ENCODE assay signal across 15 cellular contexts in genomic region chr6:18179770-18180393, GRCh38. TPM values are rescaled to one million over a fixed set of nuclear protein-coding genes. Genes with fewer than 3 reads are reported as not detected.
DNase-seq lines count a peak whose midpoint lies in the region; ATAC-seq and TF ChIP-seq lines count a peak whose summit lies in the region.
"Had no signal": no experiment of that assay in that cellular context is flagged by ENCODE, and none has a peak within 500 bp of the region (broad histone marks: within the 10 kb centered on the region; RNA-seq: fewer than 3 reads in every experiment).

No MANE protein-coding gene starts in this region.

- H3K27me3 ChIP-seq in right atrium auricular region (no peaks in the 10 kb centered on the region), colonic mucosa (no peaks in the 10 kb centered on the region), upper lobe of left lung (no peaks in the 10 kb centered on the region)

- WGBS in upper lobe of left lung, 2 donors: 66 to 76% methylated on average over 5 of the region's 5 CpGs

- no peak for TF ChIP-seq EP300 in upper lobe of left lung (IDR thresholded peaks at IDR 0.05)

- no peak for TF ChIP-seq CTCF in right atrium auricular region (IDR thresholded peaks at IDR 0.05)
- no peak for TF ChIP-seq CTCF in colonic mucosa (IDR thresholded peaks at IDR 0.05)
- no peak for TF ChIP-seq CTCF in upper lobe of left lung (IDR thresholded peaks at IDR 0.05)

- intact Hi-C loops in Right ventricle myocardium inferior (cut with DNase I): no loop called here
- intact Hi-C loops in colonic mucosa (cut with DNase I): no loop called here

- H3K9me3 ChIP-seq in right atrium auricular region (no peaks in the 10 kb centered on the region), colonic mucosa (no peaks in the 10 kb centered on the region), upper lobe of left lung (no peaks in the 10 kb centered on the region)

- peak overlapping the region in 1 of 2 donors; percentile 19 for H3K9ac ChIP-seq in colonic mucosa (ENCODE audit: low read depth in 2 of 2, low read length in 2 of 2)

- H3K4me3 ChIP-seq in right atrium auricular region (no peak overlapping the region), colonic mucosa (no peak overlapping the region), upper lobe of left lung (no peak overlapping the region)

- no peaks in the 10 kb centered on the region for H3K36me3 ChIP-seq in right atrium auricular region
- no peaks in the 10 kb centered on the region for H3K36me3 ChIP-seq in colonic mucosa
- H3K36me3 ChIP-seq in upper lobe of left lung: peaks cover 0 to 8% (median 0%) of the 10 kb centered on the region in 4 donors

- H3K27ac ChIP-seq in right atrium auricular region (no peak overlapping the region), colonic mucosa (peak overlapping the region; percentile 64), upper lobe of left lung (no peak overlapping the region)
- H3K27ac ChIP-seq: C4-2B had no signal

- TF ChIP-seq POLR2A in upper lobe of left lung (IDR thresholded peaks at IDR 0.05): no peak

- ATAC-seq in Right ventricle myocardium inferior (peak; percentile 69), upper lobe of left lung (ENCODE audit: low FRiP score in 2 of 2) (peak; percentile 57 to 87), GM21367 (IDR thresholded peaks at IDR 0.05; ENCODE audit: unreplicated experiment) (no peak)

- no peak for DNase-seq in Right ventricle myocardium inferior (ENCODE audit: missing footprints)
- DNase-seq in right atrium auricular region (ENCODE audit: low spot score): no peak
- DNase-seq in colonic mucosa: peak; percentile 50
- DNase-seq in midbrain (lab: John Stamatoyannopoulos, UW): peak; percentile 20
- peak in 1 of 2 donors; percentile 53 for DNase-seq in upper lobe of left lung
- DNase-seq in NCI-H774 (lab: John Stamatoyannopoulos, UW): no peak
- DNase-seq in NK-92 (lab: John Stamatoyannopoulos, UW; ENCODE audit: unreplicated experiment): no peak
- DNase-seq: activated gamma-delta T cell, cerebellar nuclear complex, hippocampal formation, kidney, NCI-H1092, NCI-H526 treated with DMSO at 0.1 percent for 48 hours had no signal

- no peaks in the 10 kb centered on the region for H3K4me1 ChIP-seq in right atrium auricular region
- H3K4me1 ChIP-seq in colonic mucosa: no peaks in the 10 kb centered on the region
- H3K4me1 ChIP-seq in upper lobe of left lung: peaks cover 0 to 2% (median 0%) of the 10 kb centered on the region in 4 donors

RNA-seq across cellular contexts. Expression of gene KDM1B, which starts 24.7 kb away (rescaled TPM):
- total RNA-seq in Right ventricle myocardium inferior: 13.0 TPM
- 10 to 100 TPM in 1 of 2 donors, 1 to 10 TPM in 1; 8.7 to 15.5 TPM for total RNA-seq in right atrium auricular region
- 10 to 100 TPM; 28.4 to 43.5 TPM for total RNA-seq in colonic mucosa
- total RNA-seq in upper lobe of left lung: 10 to 100 TPM; 13.0 to 29.0 (median 22.0) TPM

RNA-seq across cellular contexts. Expression of gene TPMT, which starts 25.0 kb away (rescaled TPM):
- total RNA-seq in Right ventricle myocardium inferior: 12.0 TPM
- 10 to 100 TPM in 1 of 2 donors, 1 to 10 TPM in 1; 9.0 to 18.4 TPM for total RNA-seq in right atrium auricular region
- 10 to 100 TPM; 51.1 to 52.5 TPM for total RNA-seq in colonic mucosa
- 10 to 100 TPM in 4 of 6 donors, 1 to 10 TPM in 2; 5.2 to 12.2 (median 10.7) TPM for total RNA-seq in upper lobe of left lung

RNA-seq across cellular contexts. Expression of gene NHLRC1, which starts 57.4 kb away (rescaled TPM):
- 1.2 TPM for total RNA-seq in Right ventricle myocardium inferior
- 1 to 10 TPM; 1.8 to 2.4 TPM for total RNA-seq in right atrium auricular region
- total RNA-seq in colonic mucosa: 1 to 10 TPM; 1.6 to 2.5 TPM
- total RNA-seq in upper lobe of left lung: 1 to 10 TPM in 4 of 6 donors, not detected in 2; 1.9 to 4.1 (median 3.0) TPM

Comparison
In these comparisons a context has a peak if more than half of its experiments do, and no peak if none do; other contexts are left out.
1. DNase-seq: peak in colonic mucosa (single experiment) and midbrain (single experiment); none in Right ventricle myocardium inferior (single experiment), right atrium auricular region (single experiment), NCI-H774 (single experiment) and NK-92 (single experiment).